9 cellular contexts compared by ENCODE assay signal in the genomic region with DNA sequence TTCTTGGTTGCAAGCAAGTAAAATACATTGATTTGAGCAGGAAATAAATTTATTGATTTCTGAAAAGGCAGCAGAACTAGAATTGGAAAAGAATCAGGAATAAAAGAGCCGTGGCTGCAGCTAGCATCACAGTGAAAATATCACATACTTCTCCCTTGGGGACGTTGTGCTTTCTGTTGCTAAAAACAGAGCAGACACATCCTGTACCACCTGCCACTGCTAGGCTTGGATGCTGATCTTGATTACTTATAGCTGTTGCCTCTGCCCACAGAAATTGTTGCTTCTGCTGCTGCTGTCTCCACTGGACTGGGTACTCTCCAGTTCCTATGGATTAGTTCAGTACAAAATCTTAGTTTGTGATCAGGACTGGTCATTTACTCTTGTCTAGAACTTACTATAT.
DNase-seq lines count a peak whose midpoint lies in the region; ATAC-seq and TF ChIP-seq lines count a peak whose summit lies in the region.
"Had no signal": no experiment of that assay in that cellular context is flagged by ENCODE, and none has a peak within 500 bp of the region (broad histone marks: within the 10 kb centered on the region; RNA-seq: fewer than 3 reads in every experiment).

No MANE protein-coding gene starts in this region.

- peak overlapping the region; percentile 47 for H2AFZ ChIP-seq in ACC112 (ENCODE audit: low read length, unreplicated experiment)

- no peaks in the 10 kb centered on the region for H3K36me3 ChIP-seq in ACC112 (ENCODE audit: insufficient read depth, low read length)
- H3K36me3 ChIP-seq in lower lobe of right lung: no peaks in the 10 kb centered on the region
- H3K36me3 ChIP-seq in colonic mucosa: no peaks in the 10 kb centered on the region

- no peak overlapping the region for H3K27ac ChIP-seq in ACC112 (ENCODE audit: low read depth, low read length)
- H3K27ac ChIP-seq in lower lobe of right lung: no peak overlapping the region
- no peak overlapping the region for H3K27ac ChIP-seq in colonic mucosa

- DNase-seq in GM19238 (ENCODE audit: insufficient read length, low spot score) (peak; percentile 10), NCI-H2171 treated with DMSO at 0.1 percent for 48 hours (lab: John Stamatoyannopoulos, UW) (peak; percentile 69), ACHN (no peak), lower lobe of right lung (no peak), colonic mucosa (no peak)
- no peak for DNase-seq in activated CD8-positive, alpha-beta memory T cell treated with anti-CD3 and anti-CD28 coated beads for 24 hours

- in situ Hi-C loops in ACHN (cut with HindIII; ENCODE audit: low pct_ligation_motif_present, low pct_unique_long_range_greater_than_20kb, low sequenced_read_pairs): no loop called here

- TF ChIP-seq CTCF in lower lobe of right lung (IDR thresholded peaks at IDR 0.05): no peak
- TF ChIP-seq CTCF in colonic mucosa (IDR thresholded peaks at IDR 0.05): no peak

- H3K79me2 ChIP-seq in ACC112 (ENCODE audit: control insufficient read depth, insufficient read depth, low read length, unreplicated experiment): no peaks in the 10 kb centered on the region

- H3K9me3 ChIP-seq in lower lobe of right lung (no peaks in the 10 kb centered on the region), colonic mucosa (no peaks in the 10 kb centered on the region)

- ATAC-seq in HG02938 (IDR thresholded peaks at IDR 0.05; ENCODE audit: unreplicated experiment) (peak; percentile 95), lower lobe of right lung (no peak)
- ATAC-seq: Right ventricle myocardium inferior had no signal

- H3K27me3 ChIP-seq in ACC112 (ENCODE audit: insufficient read depth, low read length) (no peaks in the 10 kb centered on the region), lower lobe of right lung (ENCODE audit: low read depth) (no peaks in the 10 kb centered on the region), colonic mucosa (no peaks in the 10 kb centered on the region)

- H3K4me1 ChIP-seq in ACC112 (ENCODE audit: control insufficient read depth, insufficient read depth, low read length, unreplicated experiment) (no peaks in the 10 kb centered on the region), lower lobe of right lung (no peaks in the 10 kb centered on the region), colonic mucosa (no peaks in the 10 kb centered on the region)

- intact Hi-C loops in lower lobe of right lung (cut with DNase I) (no loop called here), colonic mucosa (cut with DNase I) (no loop called here)

- H3K4me3 ChIP-seq in ACC112 (ENCODE audit: low read depth, low read length) (no peak overlapping the region), lower lobe of right lung (no peak overlapping the region), colonic mucosa (no peak overlapping the region)

- no peak overlapping the region for H3K9ac ChIP-seq in colonic mucosa (ENCODE audit: low read depth in 2 of 2, low read length in 2 of 2)

Comparison
In these comparisons a context has a peak if more than half of its experiments do, and no peak if none do; other contexts are left out.
1. DNase-seq: peak in GM19238 (single experiment) and NCI-H2171 treated with DMSO at 0.1 percent for 48 hours (single experiment); none in ACHN (single experiment), activated CD8-positive, alpha-beta memory T cell treated with anti-CD3 and anti-CD28 coated beads for 24 hours (single experiment), lower lobe of right lung (single experiment) and colonic mucosa (single experiment).